In the genomic region with DNA sequence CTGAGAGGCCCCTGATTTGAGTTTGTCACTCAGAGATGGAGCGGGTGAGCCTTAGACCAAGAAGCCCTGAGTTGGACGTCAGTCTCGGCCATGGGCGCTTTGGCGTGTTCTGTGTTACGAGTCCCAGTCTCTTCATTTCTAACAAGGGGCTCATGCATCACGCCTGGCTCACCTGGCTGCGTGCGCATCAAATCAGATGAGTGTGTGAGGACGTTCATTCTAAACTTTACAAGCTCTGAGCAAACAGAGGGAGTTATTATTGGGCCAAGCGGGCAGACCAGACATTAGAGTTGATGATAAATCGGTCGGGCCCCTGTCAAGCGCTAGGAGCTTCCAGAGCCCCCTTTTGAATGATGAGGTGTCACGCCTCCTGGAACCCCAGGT, we compare ENCODE assay signal across 15 cellular contexts.
DNase-seq lines count a peak whose midpoint lies in the region; ATAC-seq, FAIRE-seq and TF ChIP-seq lines count a peak whose summit lies in the region.
"Had no signal": no experiment of that assay in that cellular context is flagged by ENCODE, and none has a peak within 500 bp of the region (broad histone marks: within the 10 kb centered on the region; RNA-seq: fewer than 3 reads in every experiment).

No MANE protein-coding gene starts in this region.

- CTCF ChIA-PET in A549 (lab: Yijun Ruan, JAX) = interaction anchor here (0.8 to 1.2 kb wide), 2 partner anchors 114 to 184 kb away, joined by 3 to 4 read pairs; no protein-coding TSS in a partner anchor

- TF ChIP-seq EP300 in A549 (IDR thresholded peaks at IDR 0.05) = no peak

- no peaks in the 10 kb centered on the region for H3K36me3 ChIP-seq in muscle layer of colon (ENCODE audit: insufficient read depth, low read length)

- H3K27me3 ChIP-seq in muscle layer of colon (ENCODE audit: control insufficient read depth in 1 of 2, insufficient read depth in 2 of 2, low read length in 2 of 2) = no peaks in the 10 kb centered on the region

- no peak for TF ChIP-seq RAD21 in A549 (conservative IDR thresholded peaks at IDR 0.05 in 1 of 2, IDR thresholded peaks at IDR 0.05 in 1 of 2)

- H3K4me2 ChIP-seq in A549 = no peak overlapping the region

- no peaks in the 10 kb centered on the region for H3K9me3 ChIP-seq in A549
- no peaks in the 10 kb centered on the region for H3K9me3 ChIP-seq in muscle layer of colon (ENCODE audit: low read length)

- TF ChIP-seq POLR2A in A549 (IDR thresholded peaks at IDR 0.05; ENCODE audit: low read length) = no peak

- ATAC-seq in A549 (no peak), GM18870 (IDR thresholded peaks at IDR 0.05; ENCODE audit: unreplicated experiment) (no peak), GM18868 (IDR thresholded peaks at IDR 0.05; ENCODE audit: unreplicated experiment) (no peak), HG03378 (IDR thresholded peaks at IDR 0.05; ENCODE audit: unreplicated experiment) (no peak)
- ATAC-seq in stimulated activated naive CD8-positive, alpha-beta T cell treated with anti-CD3 and anti-CD28 coated beads, Interleukin-15, Interleukin-2, amounts not matched to agents 100 U/mL and 50 U/mL, for 24 hours = no peak

- H3K4me3 ChIP-seq in A549 (no peak overlapping the region), muscle layer of colon (ENCODE audit: low read depth in 1 of 2, low read length in 2 of 2) (no peak overlapping the region)

- WGBS in A549 (ENCODE audit: missing lambda C conversion rate) = 89% methylated on average over 15 of the region's 15 CpGs

- no peak for FAIRE-seq in A549 (lab: Jason Lieb, UNC)
- FAIRE-seq: bronchial epithelial cell, G401.6 had no signal

- DNase-seq in A549 (ENCODE audit: low read depth in 1 of 2, low spot score in 1 of 2) (no peak), NCI-H1092 (lab: John Stamatoyannopoulos, UW) (peak; percentile 74)
- DNase-seq in stimulated activated naive CD8-positive, alpha-beta T cell treated with anti-CD3 and anti-CD28 coated beads, Interleukin-15, Interleukin-2, amounts not matched to agents 100 U/mL and 50 U/mL, for 24 hours = no peak
- DNase-seq: activated CD4-positive, alpha-beta T cell treated with anti-CD3 and anti-CD28 coated beads for 1 hour; AML-193; naive B cell; NCI-H524 treated with DMSO at 0.1 percent for 48 hours; stimulated activated CD4-positive, alpha-beta T cell treated with anti-CD3 and anti-CD28 coated beads, Interleukin-12 subunit alpha, Interleukin-12 subunit beta, amount 100 ng/mL, for 4 hours had no signal

- POLR2A ChIA-PET in A549 (lab: Yijun Ruan, JAX) = interaction anchor here (1.0 kb wide), 1 partner anchor 12 kb away, joined by 3 read pairs; no protein-coding TSS in a partner anchor

- H3K9ac ChIP-seq in muscle layer of colon (ENCODE audit: low read length) = no peak overlapping the region

- H3K27ac ChIP-seq in A549 = peak overlapping the region; percentile 60 to 81; a peak in 5 of 6 replicates
- peak overlapping the region; percentile 98 for H3K27ac ChIP-seq in VCaP
- peak overlapping the region; percentile 65 for H3K27ac ChIP-seq in muscle layer of colon (ENCODE audit: low read depth, low read length)

- H3K4me1 ChIP-seq in A549 = peaks cover 35% of the 10 kb centered on the region
- peaks cover 56% of the 10 kb centered on the region for H3K4me1 ChIP-seq in muscle layer of colon (ENCODE audit: insufficient read depth, low read length)

- no peak for TF ChIP-seq CTCF in A549 (IDR thresholded peaks at IDR 0.05)
- TF ChIP-seq CTCF in VCaP (conservative IDR thresholded peaks at IDR 0.05) = no peak

TF ChIP-seq in A549, 52 proteins besides CTCF, POLR2A, EP300 and RAD21:
- TF ChIP-seq CHD4 (IDR thresholded peaks at IDR 0.05; ENCODE audit: borderline replicate concordance) = no peak
- no peak for TF ChIP-seq CHD2 (IDR thresholded peaks at IDR 0.05; ENCODE audit: low read length, partially characterized antibody)
- TF ChIP-seq JUN (IDR thresholded peaks at IDR 0.05) = no peak
- no peak for TF ChIP-seq ZFP36 (IDR thresholded peaks at IDR 0.05; ENCODE audit: borderline replicate concordance, partially characterized antibody)
- no peak for TF ChIP-seq RNF2 (IDR thresholded peaks at IDR 0.05; ENCODE audit: borderline replicate concordance, low read depth)
- no peak for TF ChIP-seq HDAC2 (IDR thresholded peaks at IDR 0.05)
- TF ChIP-seq ESRRA (IDR thresholded peaks at IDR 0.05; ENCODE audit: borderline replicate concordance, low read length) = no peak
- TF ChIP-seq MAFK (IDR thresholded peaks at IDR 0.05; ENCODE audit: partially characterized antibody) = no peak
- TF ChIP-seq, protein P1, sequence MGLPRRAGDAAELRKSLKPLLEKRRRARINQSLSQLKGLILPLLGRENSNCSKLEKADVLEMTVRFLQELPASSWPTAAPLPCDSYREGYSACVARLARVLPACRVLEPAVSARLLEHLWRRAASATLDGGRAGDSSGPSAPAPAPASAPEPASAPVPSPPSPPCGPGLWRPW (IDR thresholded peaks at IDR 0.05) = no peak
- no peak for TF ChIP-seq HEYL (CRISPR knock-in tag; IDR thresholded peaks at IDR 0.05)
- TF ChIP-seq EHF (CRISPR knock-in tag; IDR thresholded peaks at IDR 0.05) = no peak
- TF ChIP-seq KDM1A (IDR thresholded peaks at IDR 0.05; ENCODE audit: low read depth) = no peak
- TF ChIP-seq FOSB (CRISPR knock-in tag; IDR thresholded peaks at IDR 0.05) = no peak
- TF ChIP-seq, protein P2, sequence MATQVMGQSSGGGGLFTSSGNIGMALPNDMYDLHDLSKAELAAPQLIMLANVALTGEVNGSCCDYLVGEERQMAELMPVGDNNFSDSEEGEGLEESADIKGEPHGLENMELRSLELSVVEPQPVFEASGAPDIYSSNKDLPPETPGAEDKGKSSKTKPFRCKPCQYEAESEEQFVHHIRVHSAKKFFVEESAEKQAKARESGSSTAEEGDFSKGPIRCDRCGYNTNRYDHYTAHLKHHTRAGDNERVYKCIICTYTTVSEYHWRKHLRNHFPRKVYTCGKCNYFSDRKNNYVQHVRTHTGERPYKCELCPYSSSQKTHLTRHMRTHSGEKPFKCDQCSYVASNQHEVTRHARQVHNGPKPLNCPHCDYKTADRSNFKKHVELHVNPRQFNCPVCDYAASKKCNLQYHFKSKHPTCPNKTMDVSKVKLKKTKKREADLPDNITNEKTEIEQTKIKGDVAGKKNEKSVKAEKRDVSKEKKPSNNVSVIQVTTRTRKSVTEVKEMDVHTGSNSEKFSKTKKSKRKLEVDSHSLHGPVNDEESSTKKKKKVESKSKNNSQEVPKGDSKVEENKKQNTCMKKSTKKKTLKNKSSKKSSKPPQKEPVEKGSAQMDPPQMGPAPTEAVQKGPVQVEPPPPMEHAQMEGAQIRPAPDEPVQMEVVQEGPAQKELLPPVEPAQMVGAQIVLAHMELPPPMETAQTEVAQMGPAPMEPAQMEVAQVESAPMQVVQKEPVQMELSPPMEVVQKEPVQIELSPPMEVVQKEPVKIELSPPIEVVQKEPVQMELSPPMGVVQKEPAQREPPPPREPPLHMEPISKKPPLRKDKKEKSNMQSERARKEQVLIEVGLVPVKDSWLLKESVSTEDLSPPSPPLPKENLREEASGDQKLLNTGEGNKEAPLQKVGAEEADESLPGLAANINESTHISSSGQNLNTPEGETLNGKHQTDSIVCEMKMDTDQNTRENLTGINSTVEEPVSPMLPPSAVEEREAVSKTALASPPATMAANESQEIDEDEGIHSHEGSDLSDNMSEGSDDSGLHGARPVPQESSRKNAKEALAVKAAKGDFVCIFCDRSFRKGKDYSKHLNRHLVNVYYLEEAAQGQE (IDR thresholded peaks at IDR 0.05) = no peak
- TF ChIP-seq HOXB5 (CRISPR knock-in tag; IDR thresholded peaks at IDR 0.05) = no peak
- no peak for TF ChIP-seq CBX8 (IDR thresholded peaks at IDR 0.05)
